In genomic region chr1:59081795-59082194, GRCh38 we compare ENCODE assay signal across 16 cellular contexts.
"Had no signal": no experiment of that assay in that cellular context is flagged by ENCODE, and none has a peak within 500 bp of the region (broad histone marks: within the 10 kb centered on the region; RNA-seq: fewer than 3 reads in every experiment).

No MANE protein-coding gene starts in this region.

- H3K27ac ChIP-seq: colonic mucosa, right atrium auricular region, tibial nerve, WERI-Rb-1 had no signal

- H3K27me3 ChIP-seq: colonic mucosa, right atrium auricular region, tibial nerve had no signal

- DNase-seq: activated CD4-positive, alpha-beta T cell treated with anti-CD3 and anti-CD28 coated beads for 48 hours; activated CD8-positive, alpha-beta memory T cell treated with anti-CD3 and anti-CD28 coated beads, Interleukin-2, amount 50 U/mL, for 48 hours; activated CD8-positive, alpha-beta T cell treated with anti-CD3 and anti-CD28 coated beads, Interleukin-2, amount 10 ng/mL, durations not matched to agents 7 days and 5 days; activated naive CD4-positive, alpha-beta T cell; activated naive CD8-positive, alpha-beta T cell treated with anti-CD3 and anti-CD28 coated beads, Interleukin-2, amount 50 U/mL, for 24 hours; colonic mucosa; left colon; naive thymus-derived CD4-positive, alpha-beta T cell; posterior cingulate gyrus; small intestine; T-helper 9 cell; WERI-Rb-1 had no signal

- ATAC-seq: activated CD8-positive, alpha-beta T cell treated with anti-CD3 and anti-CD28 coated beads, Interleukin-2, amount 10 ng/mL, durations not matched to agents 7 days and 5 days; activated naive CD8-positive, alpha-beta T cell treated with anti-CD3 and anti-CD28 coated beads, Interleukin-2, amount 50 U/mL, for 24 hours; left colon; naive thymus-derived CD4-positive, alpha-beta T cell had no signal

- H3K4me1 ChIP-seq: colonic mucosa had no signal

- H3K36me3 ChIP-seq: colonic mucosa, right atrium auricular region, tibial nerve, WERI-Rb-1 had no signal

- H3K4me3 ChIP-seq: colonic mucosa, lung, right atrium auricular region, tibial nerve had no signal

- H3K9me3 ChIP-seq: colonic mucosa, right atrium auricular region, tibial nerve had no signal

- FAIRE-seq: astrocyte, small intestine had no signal
